In the genomic region with DNA sequence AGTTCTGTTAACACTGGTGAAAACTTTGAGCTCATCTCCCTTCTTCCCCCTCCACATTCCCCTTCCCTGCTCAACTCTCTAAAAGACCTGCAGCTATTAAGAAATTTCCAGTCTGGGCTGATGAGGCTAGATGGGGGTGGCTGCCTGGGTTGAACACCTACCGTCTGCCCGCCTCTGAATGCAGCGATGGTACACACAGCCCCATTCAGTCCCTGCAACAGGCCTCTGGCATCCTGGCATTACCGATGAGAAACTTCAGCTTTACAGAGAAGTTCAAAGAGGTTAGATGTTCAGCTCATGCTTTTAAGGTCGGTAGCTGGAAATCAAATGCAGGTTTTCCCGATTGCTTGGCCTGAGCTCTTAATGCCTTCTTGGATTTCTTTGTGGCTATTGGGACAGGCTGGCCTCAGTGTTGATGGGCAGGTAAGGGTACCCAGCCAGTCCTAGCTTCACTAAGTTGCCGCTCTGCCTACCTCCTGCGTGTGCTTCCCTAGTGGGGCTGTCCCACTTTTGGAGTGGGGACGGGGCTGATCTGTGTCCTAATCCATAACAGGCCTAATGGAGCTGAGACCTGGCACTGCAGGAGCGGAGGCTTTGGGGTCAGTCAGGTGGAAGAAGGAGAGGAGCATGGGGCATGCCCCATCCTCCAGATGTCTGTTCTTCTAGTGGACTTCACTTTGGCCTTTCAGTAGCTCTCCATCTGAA, we compare ENCODE assay signal across 1 cellular context.
TF ChIP-seq lines count a peak whose summit lies in the region.

No MANE protein-coding gene starts in this region.

TF ChIP-seq in endothelial cell of umbilical vein, 7 proteins besides CTCF, POLR2A, EP300 and RAD21:
- TF ChIP-seq, protein P1, sequence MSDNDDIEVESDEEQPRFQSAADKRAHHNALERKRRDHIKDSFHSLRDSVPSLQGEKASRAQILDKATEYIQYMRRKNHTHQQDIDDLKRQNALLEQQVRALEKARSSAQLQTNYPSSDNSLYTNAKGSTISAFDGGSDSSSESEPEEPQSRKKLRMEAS (IDR thresholded peaks at IDR 0.05; ENCODE audit: insufficient read depth, insufficient read length), result no peak
- TF ChIP-seq MYC (IDR thresholded peaks at IDR 0.05; ENCODE audit: low read depth, low read length), result no peak
- TF ChIP-seq FOS (IDR thresholded peaks at IDR 0.05; ENCODE audit: borderline replicate concordance, insufficient read depth, low read length), result no peak
- TF ChIP-seq JUN (IDR thresholded peaks at IDR 0.05; ENCODE audit: borderline replicate concordance, insufficient read depth, insufficient read length, low read depth), result no peak
TF ChIP-seq in endothelial cell of umbilical vein: peak in this region for 0.
